Comparison of ENCODE assay signal across 20 cellular contexts in the genomic region with DNA sequence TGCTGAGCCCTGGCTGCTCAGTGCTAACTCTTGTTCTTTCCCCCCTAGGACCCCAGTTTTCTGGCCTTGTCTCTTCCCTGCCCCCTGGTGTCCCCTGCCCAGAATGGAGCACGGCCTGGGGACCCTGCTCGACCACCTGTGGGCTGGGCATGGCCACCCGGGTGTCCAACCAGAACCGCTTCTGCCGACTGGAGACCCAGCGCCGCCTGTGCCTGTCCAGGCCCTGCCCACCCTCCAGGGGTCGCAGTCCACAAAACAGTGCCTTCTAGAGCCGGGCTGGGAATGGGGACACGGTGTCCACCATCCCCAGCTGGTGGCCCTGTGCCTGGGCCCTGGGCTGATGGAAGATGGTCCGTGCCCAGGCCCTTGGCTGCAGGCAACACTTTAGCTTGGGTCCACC. TPM values are rescaled to one million over a fixed set of nuclear protein-coding genes. Genes with fewer than 3 reads are reported as not detected.
"Had no signal": no experiment of that assay in that cellular context is flagged by ENCODE, and none has a peak within 500 bp of the region (broad histone marks: within the 10 kb centered on the region; RNA-seq: fewer than 3 reads in every experiment).

No MANE protein-coding gene starts in this region.

- ATAC-seq: activated CD4-positive, CD25-positive, alpha-beta regulatory T cell treated with anti-CD3 and anti-CD28 coated beads, Interleukin-2, amount 50 U/mL, for 24 hours; left lobe of liver; lower lobe of right lung had no signal

- H3K36me3 ChIP-seq: spleen had no signal

- H3K4me1 ChIP-seq: spleen had no signal

- H3K9me3 ChIP-seq: lower lobe of right lung, spleen had no signal

- DNase-seq: activated CD4-positive, alpha-beta memory T cell treated with anti-CD3 and anti-CD28 coated beads, Interleukin-2, amount 10 ng/mL, durations not matched to agents 7 days and 5 days; activated CD4-positive, alpha-beta T cell treated with anti-CD3 and anti-CD28 coated beads, Interleukin-2, amount 10 ng/mL, durations not matched to agents 24 days and 14 days; activated effector memory CD4-positive, alpha-beta T cell treated with anti-CD3 and anti-CD28 coated beads, Interleukin-2, amount 50 U/mL, for 16 hours; activated naive CD4-positive, alpha-beta T cell treated with anti-CD3 and anti-CD28 coated beads, Interleukin-2, amount 10 ng/mL, durations not matched to agents 7 days and 5 days; activated T-cell treated with anti-CD3 and anti-CD28 coated beads for 4 hours; amygdala; cerebellar nuclear complex; foreskin fibroblast; lower lobe of right lung; naive B cell; spleen; stimulated activated CD4-positive, alpha-beta T cell treated with anti-CD3 and anti-CD28 coated beads, Interleukin-4, amount 100 ng/mL, for 1 hour; stimulated activated naive CD4-positive, alpha-beta T cell; T-helper 2 cell had no signal

- H3K27ac ChIP-seq: lower lobe of right lung, spleen had no signal

- H3K4me3 ChIP-seq: coronary artery, lower lobe of right lung, spleen had no signal

RNA-seq across cellular contexts. Expression of a gene that starts 11.9 kb away (rescaled TPM):
- total RNA-seq: activated CD4-positive, alpha-beta memory T cell treated with anti-CD3 and anti-CD28 coated beads, Interleukin-2, amount 10 ng/mL, durations not matched to agents 7 days and 5 days; activated CD4-positive, alpha-beta T cell treated with anti-CD3 and anti-CD28 coated beads, Interleukin-2, amount 10 ng/mL, durations not matched to agents 24 days and 14 days; epithelial cell of proximal tubule; glomerular endothelial cell; kidney epithelial cell had no signal

RNA-seq across cellular contexts. Expression of a gene that starts 18.6 kb away (rescaled TPM):
- total RNA-seq: activated CD4-positive, alpha-beta memory T cell treated with anti-CD3 and anti-CD28 coated beads, Interleukin-2, amount 10 ng/mL, durations not matched to agents 7 days and 5 days; epithelial cell of proximal tubule had no signal
